9 cellular contexts compared by ENCODE assay signal in the genomic region with DNA sequence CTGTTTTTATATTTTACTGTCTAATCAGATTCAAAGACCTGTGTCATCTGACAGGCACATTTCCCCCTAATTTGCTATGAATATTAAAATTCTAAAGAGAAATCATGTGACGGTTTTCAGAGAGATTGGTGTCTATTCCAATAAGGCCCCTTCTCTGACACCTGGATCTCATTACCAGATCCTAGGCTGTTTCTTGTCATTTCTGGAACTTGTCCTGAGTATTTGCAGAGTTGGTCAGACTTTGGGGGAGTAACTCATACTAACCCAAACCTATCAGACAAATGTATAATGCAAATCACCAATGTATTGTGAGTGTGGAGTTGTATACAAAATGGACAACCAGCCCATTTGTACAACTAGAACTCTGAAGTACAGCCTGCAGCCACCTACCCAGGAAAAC. TPM values are rescaled to one million over a fixed set of nuclear protein-coding genes. Genes with fewer than 3 reads are reported as not detected.
"Had no signal": no experiment of that assay in that cellular context is flagged by ENCODE, and none has a peak within 500 bp of the region (broad histone marks: within the 10 kb centered on the region; RNA-seq: fewer than 3 reads in every experiment).

No MANE protein-coding gene starts in this region.

- H3K9ac ChIP-seq: GM23248 had no signal

- H3K27ac ChIP-seq: GM23248, HL-60 had no signal

- H3K9me3 ChIP-seq: HAP-1 had no signal

- DNase-seq: GM23248, GOT3, H7, HFFc6, KBM-7 had no signal

- H3K4me1 ChIP-seq: HAP-1 had no signal

- H2AFZ ChIP-seq: GM23248 had no signal

- H3K36me3 ChIP-seq: HAP-1 had no signal

- H3K4me3 ChIP-seq: GM23248, HAP-1 had no signal

RNA-seq across cellular contexts. Expression of gene MYO1G, which starts 29.5 kb away (rescaled TPM):
- total RNA-seq: GM23248, H4, H7, HFFc6, HT1080 had no signal
- polyA plus RNA-seq: GM23248 had no signal
